28 cellular contexts compared by ENCODE assay signal in genomic region chr3:131840151-131840797, GRCh38.
DNase-seq lines count a peak whose midpoint lies in the region; ATAC-seq, FAIRE-seq and TF ChIP-seq lines count a peak whose summit lies in the region.
"Had no signal": no experiment of that assay in that cellular context is flagged by ENCODE, and none has a peak within 500 bp of the region (broad histone marks: within the 10 kb centered on the region; RNA-seq: fewer than 3 reads in every experiment).

No MANE protein-coding gene starts in this region.

- ATAC-seq in left lung (peak; percentile 83), HG02840 (IDR thresholded peaks at IDR 0.05; ENCODE audit: low FRiP score, unreplicated experiment) (no peak)
- ATAC-seq in naive thymus-derived CD4-positive, alpha-beta T cell: no peak
- ATAC-seq: effector memory CD8-positive, alpha-beta T cell; natural killer cell; T-cell had no signal

- POLR2A ChIA-PET in naive thymus-derived CD4-positive, alpha-beta T cell (lab: Charles Lee): no interaction called here

- H3K27me3 ChIP-seq in bronchial epithelial cell (ENCODE audit: control insufficient read depth, insufficient read depth, low read length): no peaks in the 10 kb centered on the region
- H3K27me3 ChIP-seq in left lung: no peaks in the 10 kb centered on the region
- no peaks in the 10 kb centered on the region for H3K27me3 ChIP-seq in naive thymus-derived CD4-positive, alpha-beta T cell (ENCODE audit: control insufficient read depth in 2 of 2, insufficient read depth in 2 of 2, low read length in 2 of 2)
- H3K27me3 ChIP-seq: BLaER1, cardiac muscle cell, esophagus muscularis mucosa, SJCRH30, spleen, tibial artery had no signal

- H3K4me3 Mint-ChIP-seq in naive thymus-derived CD4-positive, alpha-beta T cell: no peak overlapping the region
- H3K4me3 Mint-ChIP-seq in endothelial cell (ENCODE audit: unreplicated experiment): no peak overlapping the region
- H3K4me3 Mint-ChIP-seq: activated naive CD4-positive, alpha-beta T cell treated with anti-CD3 and anti-CD28 coated beads, Interleukin-2, amount 10 ng/mL, durations not matched to agents 7 days and 5 days; effector memory CD8-positive, alpha-beta T cell; natural killer cell; T-cell had no signal

- H3K27ac ChIP-seq in left lung: no peak overlapping the region
- no peak overlapping the region for H3K27ac ChIP-seq in naive thymus-derived CD4-positive, alpha-beta T cell (ENCODE audit: low read depth, low read length)
- H3K27ac ChIP-seq: BLaER1, cardiac muscle cell, coronary artery, esophagus muscularis mucosa, SJCRH30, spleen, tibial artery had no signal

- peaks cover 0 to 6% (median 0%) of the 10 kb centered on the region in 11 donors for H3K9me3 Mint-ChIP-seq in naive thymus-derived CD4-positive, alpha-beta T cell
- no peaks in the 10 kb centered on the region for H3K9me3 Mint-ChIP-seq in endothelial cell (ENCODE audit: unreplicated experiment)
- H3K9me3 Mint-ChIP-seq: activated naive CD4-positive, alpha-beta T cell treated with anti-CD3 and anti-CD28 coated beads, Interleukin-2, amount 10 ng/mL, durations not matched to agents 7 days and 5 days; effector memory CD8-positive, alpha-beta T cell; T-cell had no signal

- H3K4me1 ChIP-seq in left lung: no peaks in the 10 kb centered on the region
- no peaks in the 10 kb centered on the region for H3K4me1 ChIP-seq in naive thymus-derived CD4-positive, alpha-beta T cell (ENCODE audit: control insufficient read depth in 2 of 2, insufficient read depth in 2 of 2, low read length in 2 of 2)
- H3K4me1 ChIP-seq: BLaER1, esophagus muscularis mucosa, HAP-1, SJCRH30, spleen, tibial artery had no signal

- H3K4me1 Mint-ChIP-seq in naive thymus-derived CD4-positive, alpha-beta T cell: no peaks in the 10 kb centered on the region
- no peaks in the 10 kb centered on the region for H3K4me1 Mint-ChIP-seq in endothelial cell (ENCODE audit: unreplicated experiment)
- H3K4me1 Mint-ChIP-seq: activated naive CD4-positive, alpha-beta T cell treated with anti-CD3 and anti-CD28 coated beads, Interleukin-2, amount 10 ng/mL, durations not matched to agents 7 days and 5 days; natural killer cell; T-cell had no signal

- H3K9me3 ChIP-seq in left lung: no peaks in the 10 kb centered on the region
- no peaks in the 10 kb centered on the region for H3K9me3 ChIP-seq in naive thymus-derived CD4-positive, alpha-beta T cell (ENCODE audit: control insufficient read depth in 2 of 3, low read length in 3 of 3)
- H3K9me3 ChIP-seq: BLaER1, esophagus muscularis mucosa, HAP-1, SJCRH30, spleen, tibial artery had no signal

- TF ChIP-seq CTCF in bronchial epithelial cell (IDR thresholded peaks at IDR 0.05; ENCODE audit: insufficient read depth, low read length, severe bottlenecking) (no peak), left lung (IDR thresholded peaks at IDR 0.05) (no peak), endothelial cell (IDR thresholded peaks at IDR 0.05; ENCODE audit: unreplicated experiment) (no peak)

- no peak for FAIRE-seq in bronchial epithelial cell (lab: Jason Lieb, UNC)
- FAIRE-seq: GM18507 had no signal

- H3K36me3 ChIP-seq in bronchial epithelial cell (ENCODE audit: control insufficient read depth, insufficient read depth, low read length) (no peaks in the 10 kb centered on the region), left lung (no peaks in the 10 kb centered on the region)
- no peaks in the 10 kb centered on the region for H3K36me3 ChIP-seq in naive thymus-derived CD4-positive, alpha-beta T cell (ENCODE audit: control insufficient read depth in 2 of 3, insufficient read depth in 3 of 3, low read length in 3 of 3)
- H3K36me3 ChIP-seq: BLaER1, cardiac muscle cell, esophagus muscularis mucosa, HAP-1, SJCRH30, spleen, tibial artery had no signal

- peak; percentile 8 for DNase-seq in DMS79 (lab: John Stamatoyannopoulos, UW)
- peak; percentile 43 for DNase-seq in HCEC 1CT
- DNase-seq in bronchial epithelial cell (ENCODE audit: low read depth): peak; percentile 18
- DNase-seq in left lung: no peak
- DNase-seq in naive thymus-derived CD4-positive, alpha-beta T cell: no peak
- DNase-seq in endothelial cell (ENCODE audit: low spot score): no peak
- DNase-seq: activated CD4-positive, alpha-beta T cell treated with anti-CD3 and anti-CD28 coated beads, Interleukin-2, amount 50 U/mL, for 48 hours; activated naive CD4-positive, alpha-beta T cell treated with anti-CD3 and anti-CD28 coated beads, Interleukin-2, amount 10 ng/mL, durations not matched to agents 7 days and 5 days; amniotic stem cell; DMS153; effector memory CD8-positive, alpha-beta T cell; GF-D8; KBM-7; natural killer cell; NCI-H2171 treated with DMSO at 0.1 percent for 48 hours; NCI-H526 treated with DMSO at 0.1 percent for 48 hours; retina; SJCRH30; spleen; T-cell; tibial artery had no signal

- intact Hi-C loops in left lung (cut with DNase I): no loop called here
- intact Hi-C loops in naive thymus-derived CD4-positive, alpha-beta T cell (cut with micrococcal nuclease): no loop called here

- CTCF ChIA-PET in naive thymus-derived CD4-positive, alpha-beta T cell (lab: Charles Lee): no interaction called here

- no peak overlapping the region for H3K27ac Mint-ChIP-seq in naive thymus-derived CD4-positive, alpha-beta T cell
- no peak overlapping the region for H3K27ac Mint-ChIP-seq in endothelial cell (ENCODE audit: unreplicated experiment)
- H3K27ac Mint-ChIP-seq: activated naive CD4-positive, alpha-beta T cell treated with anti-CD3 and anti-CD28 coated beads, Interleukin-2, amount 10 ng/mL, durations not matched to agents 7 days and 5 days; effector memory CD8-positive, alpha-beta T cell; natural killer cell; T-cell had no signal

- H3K27me3 Mint-ChIP-seq in naive thymus-derived CD4-positive, alpha-beta T cell: peaks cover 0 to 26% (median 4%) of the 10 kb centered on the region in 5 donors
- H3K27me3 Mint-ChIP-seq in endothelial cell (ENCODE audit: unreplicated experiment): no peaks in the 10 kb centered on the region
- H3K27me3 Mint-ChIP-seq: activated naive CD4-positive, alpha-beta T cell treated with anti-CD3 and anti-CD28 coated beads, Interleukin-2, amount 10 ng/mL, durations not matched to agents 7 days and 5 days; effector memory CD8-positive, alpha-beta T cell had no signal

- H3K36me3 Mint-ChIP-seq in naive thymus-derived CD4-positive, alpha-beta T cell: no peaks in the 10 kb centered on the region
- no peaks in the 10 kb centered on the region for H3K36me3 Mint-ChIP-seq in endothelial cell (ENCODE audit: low read depth, unreplicated experiment)
- H3K36me3 Mint-ChIP-seq: activated naive CD4-positive, alpha-beta T cell treated with anti-CD3 and anti-CD28 coated beads, Interleukin-2, amount 10 ng/mL, durations not matched to agents 7 days and 5 days; natural killer cell; T-cell had no signal

- no peak overlapping the region for H3K4me3 ChIP-seq in bronchial epithelial cell (ENCODE audit: low read depth, low read length)
- no peak overlapping the region for H3K4me3 ChIP-seq in left lung
- no peak overlapping the region for H3K4me3 ChIP-seq in naive thymus-derived CD4-positive, alpha-beta T cell (ENCODE audit: low read length)
- H3K4me3 ChIP-seq: BLaER1, cardiac muscle cell, coronary artery, esophagus muscularis mucosa, HAP-1, SJCRH30, spleen, tibial artery had no signal

Comparison
In these comparisons a context has a peak if more than half of its experiments do, and no peak if none do; other contexts are left out.
1. DNase-seq: peak in DMS79 (single experiment), HCEC 1CT (single experiment) and bronchial epithelial cell (single experiment); none in left lung (0 of 2), naive thymus-derived CD4-positive, alpha-beta T cell (0 of 9) and endothelial cell (single experiment).